In genomic region chr20:13549451-13549850, GRCh38 we compare ENCODE assay signal across 24 cellular contexts.
"Had no signal": no experiment of that assay in that cellular context is flagged by ENCODE, and none has a peak within 500 bp of the region (broad histone marks: within the 10 kb centered on the region; RNA-seq: fewer than 3 reads in every experiment).

No MANE protein-coding gene starts in this region.

- H3K27ac ChIP-seq: neutrophil, pancreas, prostate gland, right lobe of liver, sigmoid colon, stomach, thoracic aorta, thyroid gland, transverse colon, upper lobe of right lung, uterus had no signal

- H3K4me3 ChIP-seq: pancreas, prostate gland, right lobe of liver, sigmoid colon, stomach, thoracic aorta, thyroid gland, transverse colon, upper lobe of right lung, uterus had no signal

- H3K9me3 ChIP-seq: neutrophil, pancreas, prostate gland, right lobe of liver, sigmoid colon, stomach, thoracic aorta, thyroid gland, transverse colon, upper lobe of right lung, uterus had no signal

- H3K4me1 ChIP-seq: pancreas, prostate gland, right lobe of liver, upper lobe of right lung, uterus had no signal

- H3K36me3 ChIP-seq: neutrophil, pancreas, prostate gland, right lobe of liver, sigmoid colon, stomach, thoracic aorta, thyroid gland, transverse colon, upper lobe of right lung, uterus had no signal

- DNase-seq: naive thymus-derived CD8-positive, alpha-beta T cell; nephron progenitor cell; nucleus accumbens; pancreas; right cardiac atrium; right lobe of liver; sigmoid colon; small intestine; stimulated activated CD4-positive, alpha-beta T cell treated with anti-CD3 and anti-CD28 coated beads, Interleukin-15, amount 100 ng/mL, for 24 hours; stimulated activated CD4-positive, alpha-beta T cell treated with anti-CD3 and anti-CD28 coated beads, Interleukin-2, amount 100 ng/mL, for 24 hours; stimulated activated CD4-positive, alpha-beta T cell treated with anti-CD3 and anti-CD28 coated beads, Interleukin-2, amount 100 ng/mL, for 48 hours; stimulated activated CD4-positive, alpha-beta T cell treated with anti-CD3 and anti-CD28 coated beads, Interleukin-4, amount 100 ng/mL, for 24 hours; stimulated activated naive B cell treated with anti-CD40 and anti-IgM and Interleukin-4, amounts not matched to agents 10 μg/mL and 1 μg/mL and 100 μg/mL, for 72 hours; stimulated activated naive CD4-positive, alpha-beta T cell treated with Interleukin-2 at 50 U/mL for 16 hours; stomach; thyroid gland; transverse colon; upper lobe of right lung; uterus had no signal

- ATAC-seq: naive thymus-derived CD8-positive, alpha-beta T cell; natural killer cell treated with Interleukin-12 subunit alpha and Interleukin-12 subunit beta and Interleukin-15 and Interleukin-18, amount 100 ng/mL, for 72 hours; pancreas; right cardiac atrium; right lobe of liver; stimulated activated effector memory CD8-positive, alpha-beta T cell treated with anti-CD3 and anti-CD28 coated beads, Interleukin-12 subunit alpha, Interleukin-12 subunit beta, amount 100 ng/mL, for 72 hours; stimulated activated naive B cell treated with anti-CD40 and anti-IgM and Interleukin-4, amounts not matched to agents 10 μg/mL and 1 μg/mL and 100 μg/mL, for 72 hours; upper lobe of right lung had no signal

- H3K27me3 ChIP-seq: neutrophil, pancreas, right lobe of liver, sigmoid colon, stomach, thyroid gland, transverse colon, upper lobe of right lung, uterus had no signal
